In genomic region chr6:159760602-159761057, GRCh38 we compare ENCODE assay signal across 8 cellular contexts. TPM values are rescaled to one million over a fixed set of nuclear protein-coding genes. Genes with fewer than 3 reads are reported as not detected.
DNase-seq lines count a peak whose midpoint lies in the region; ATAC-seq and TF ChIP-seq lines count a peak whose summit lies in the region.

No MANE protein-coding gene starts in this region.

- H3K36me3 ChIP-seq in esophagus squamous epithelium (peaks cover 8 to 64% (median 21%) of the 10 kb centered on the region in 3 donors), psoas muscle (ENCODE audit: insufficient read depth in 1 of 2, low read depth in 1 of 2) (peaks cover 3 to 46% of the 10 kb centered on the region in 2 donors)

- H3K27me3 ChIP-seq in esophagus squamous epithelium (no peaks in the 10 kb centered on the region), psoas muscle (ENCODE audit: insufficient read depth in 3 of 3, low read length in 2 of 3) (no peaks in the 10 kb centered on the region)

- TF ChIP-seq POLR2A in esophagus squamous epithelium (IDR thresholded peaks at IDR 0.05): no peak

- WGBS in esophagus squamous epithelium, 2 donors: 44 to 46% methylated on average over 3 of the region's 3 CpGs
- WGBS in psoas muscle, 3 donors: 44 to 57% (median 53%) methylated on average over 3 of the region's 3 CpGs

- in situ Hi-C loops in SK-MEL-5 (cut with HindIII; ENCODE audit: low pct_unique_long_range_greater_than_20kb, low sequenced_read_pairs): no loop called here

- intact Hi-C loops in esophagus squamous epithelium (cut with DNase I) (loop anchor here (10.0 kb wide), 1 partner anchor 66 kb away; the partner anchor contains the start of gene SOD2), psoas muscle (cut with DNase I) (no loop called here)

- ATAC-seq in psoas muscle (no peak), HG03521 (IDR thresholded peaks at IDR 0.05; ENCODE audit: unreplicated experiment) (no peak), GM19463 (IDR thresholded peaks at IDR 0.05; ENCODE audit: unreplicated experiment) (no peak)

- TF ChIP-seq CTCF in esophagus squamous epithelium (IDR thresholded peaks at IDR 0.05) (no peak), psoas muscle (IDR thresholded peaks at IDR 0.05) (no peak)

- DNase-seq in SKM-1 treated with dmso at 0.1 percent for 144 hours (lab: John Stamatoyannopoulos, UW; ENCODE audit: unreplicated experiment) (peak; percentile 4), SKM-1 (lab: John Stamatoyannopoulos, UW; ENCODE audit: unreplicated experiment) (no peak), SK-MEL-5 (ENCODE audit: low read depth, low spot score) (peak; percentile 39), esophagus squamous epithelium (lab: John Stamatoyannopoulos, UW) (no peak), psoas muscle (no peak), NCI-H510A (lab: John Stamatoyannopoulos, UW) (no peak)

- H3K27ac ChIP-seq in esophagus squamous epithelium (peak overlapping the region in 3 of 4 donors; percentile 92 to 100 (median 99)), psoas muscle (peak overlapping the region; percentile 87)

- H3K9me3 ChIP-seq in esophagus squamous epithelium: no peaks in the 10 kb centered on the region
- no peaks in the 10 kb centered on the region for H3K9me3 ChIP-seq in psoas muscle

- H3K4me1 ChIP-seq in esophagus squamous epithelium: peaks cover 14 to 37% (median 21%) of the 10 kb centered on the region in 3 donors
- peaks cover 16% of the 10 kb centered on the region for H3K4me1 ChIP-seq in psoas muscle

- peak overlapping the region in 2 of 4 donors; percentile 87 to 90 for H3K4me3 ChIP-seq in esophagus squamous epithelium
- H3K4me3 ChIP-seq in psoas muscle: peak overlapping the region; percentile 99

RNA-seq across cellular contexts. Expression of gene ACAT2, which starts 1.2 kb away (rescaled TPM):
- 13.8 and 14.7 TPM in 2 replicates for total RNA-seq in SK-MEL-5 (2014; rRNA removed; shearing (Covaris generic))
- polyA plus RNA-seq in SK-MEL-5 (2015; cell fraction: cytosol; rRNA removed): 8.0 and 10.2 TPM in 2 replicates
- polyA plus RNA-seq in SK-MEL-5 (2015; cell fraction: nucleus; rRNA removed): 2.1 and 2.5 TPM in 2 replicates
- total RNA-seq in esophagus squamous epithelium (10 to 100 TPM; 24.9 to 56.8 (median 40.8) TPM), psoas muscle (1 to 10 TPM; 2.1 to 3.0 (median 2.6) TPM)
- polyA plus RNA-seq in psoas muscle: 1 to 10 TPM; 1.8 to 3.0 (median 2.3) TPM

RNA-seq across cellular contexts. Expression of gene TCP1, which starts 28.8 kb away (rescaled TPM):
- total RNA-seq in SK-MEL-5 (2014; rRNA removed; shearing (Covaris generic)): 223 and 229 TPM in 2 replicates
- polyA plus RNA-seq in SK-MEL-5 (2015; cell fraction: cytosol; rRNA removed): 133 and 138 TPM in 2 replicates
- polyA plus RNA-seq in SK-MEL-5 (2015; cell fraction: nucleus; rRNA removed): 236 and 265 TPM in 2 replicates
- 100 to 1,000 TPM in 3 of 4 donors, 10 to 100 TPM in 1; 75.1 to 189 (median 172) TPM for total RNA-seq in esophagus squamous epithelium
- 100 to 1,000 TPM; 156 to 228 (median 193) TPM for total RNA-seq in psoas muscle
- polyA plus RNA-seq in psoas muscle: 100 to 1,000 TPM; 153 to 307 (median 277) TPM

RNA-seq across cellular contexts. Expression of gene MRPL18, which starts 29.6 kb away (rescaled TPM):
- 123 and 126 TPM in 2 replicates for total RNA-seq in SK-MEL-5 (2014; rRNA removed; shearing (Covaris generic))
- polyA plus RNA-seq in SK-MEL-5 (2015; cell fraction: cytosol; rRNA removed): 81.6 and 82.9 TPM in 2 replicates
- 14.5 and 17.7 TPM in 2 replicates for polyA plus RNA-seq in SK-MEL-5 (2015; cell fraction: nucleus; rRNA removed)
- total RNA-seq in esophagus squamous epithelium (10 to 100 TPM; 46.9 to 94.2 (median 56.0) TPM), psoas muscle (10 to 100 TPM; 45.0 to 71.9 (median 60.1) TPM)
- 100 to 1,000 TPM in 2 of 3 donors, 10 to 100 TPM in 1; 98.7 to 149 (median 145) TPM for polyA plus RNA-seq in psoas muscle

RNA-seq across cellular contexts. Expression of gene WTAP, which starts 33.3 kb away (rescaled TPM):
- total RNA-seq in SK-MEL-5 (2014; rRNA removed; shearing (Covaris generic)): 59.6 and 59.7 TPM in 2 replicates
- 28.8 and 34.7 TPM in 2 replicates for polyA plus RNA-seq in SK-MEL-5 (2015; cell fraction: cytosol; rRNA removed)
- 30.7 and 32.3 TPM in 2 replicates for polyA plus RNA-seq in SK-MEL-5 (2015; cell fraction: nucleus; rRNA removed)
- total RNA-seq in esophagus squamous epithelium (100 to 1,000 TPM in 1 of 4 donors, 10 to 100 TPM in 3; 45.0 to 105 (median 82.6) TPM), psoas muscle (100 to 1,000 TPM in 3 of 4 donors, 10 to 100 TPM in 1; 51.8 to 199 (median 107) TPM)
- 100 to 1,000 TPM; 131 to 284 (median 265) TPM for polyA plus RNA-seq in psoas muscle

RNA-seq across cellular contexts. Expression of gene PNLDC1, which starts 39.4 kb away (rescaled TPM):
- 0.05 TPM in 1 of 2 replicates, not detected in the other for total RNA-seq in SK-MEL-5 (2014; rRNA removed; shearing (Covaris generic))
- not detected in 2 replicates for polyA plus RNA-seq in SK-MEL-5 (2015; cell fraction: cytosol; rRNA removed)
- 0.39 TPM in 1 of 2 replicates, not detected in the other for polyA plus RNA-seq in SK-MEL-5 (2015; cell fraction: nucleus; rRNA removed)
- not detected for total RNA-seq in esophagus squamous epithelium
- total RNA-seq in psoas muscle: under 1 TPM in 2 of 4 donors, not detected in 2; 0.17 to 0.49 TPM
- polyA plus RNA-seq in psoas muscle: under 1 TPM; 0.09 to 0.25 (median 0.13) TPM

Comparison
In these comparisons a context has a peak if more than half of its experiments do, and no peak if none do; other contexts are left out.
1. DNase-seq: peak in SKM-1 treated with dmso at 0.1 percent for 144 hours (single experiment) and SK-MEL-5 (single experiment); none in SKM-1 (single experiment), esophagus squamous epithelium (single experiment), psoas muscle (0 of 2) and NCI-H510A (single experiment).